16 cellular contexts compared by ENCODE assay signal in the genomic region with DNA sequence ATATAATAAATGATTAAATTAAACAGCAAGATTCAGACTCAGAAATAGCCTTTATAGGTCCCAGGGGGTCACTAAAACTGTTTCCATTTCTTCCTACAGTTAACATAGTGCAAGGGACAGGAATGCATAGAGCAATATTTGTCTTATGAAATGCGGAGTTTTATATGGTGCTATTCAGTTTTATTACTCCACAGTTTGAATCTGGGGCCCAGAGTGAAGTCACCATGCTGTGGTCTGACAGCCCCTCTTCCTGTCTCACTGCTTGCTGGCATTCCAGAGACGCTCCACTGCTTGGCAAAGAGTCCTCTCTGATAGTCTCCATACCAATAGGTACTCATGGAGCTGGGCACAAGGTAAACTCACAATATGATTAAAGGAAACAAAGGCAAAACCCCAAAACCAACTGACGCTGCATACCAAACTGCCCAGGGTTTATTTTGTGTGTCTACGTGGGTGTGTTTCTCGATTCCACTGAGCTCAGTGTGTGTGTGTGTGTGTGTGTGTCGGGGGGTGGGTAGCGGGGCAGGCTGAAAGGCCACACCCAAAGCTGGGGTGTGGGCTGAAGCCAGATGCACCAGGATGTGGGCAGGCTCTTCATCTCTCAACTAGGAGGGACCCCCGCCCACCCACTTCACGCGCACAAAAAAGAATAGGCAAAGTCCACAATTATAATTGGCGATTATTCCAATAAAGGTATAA.
"Had no signal": no experiment of that assay in that cellular context is flagged by ENCODE, and none has a peak within 500 bp of the region (broad histone marks: within the 10 kb centered on the region; RNA-seq: fewer than 3 reads in every experiment).

No MANE protein-coding gene starts in this region.

- H3K4me2 ChIP-seq: neural progenitor cell had no signal

- H3K9me3 ChIP-seq: gastroesophageal sphincter, pancreas, sigmoid colon, uterus had no signal

- DNase-seq: activated CD4-positive, alpha-beta memory T cell treated with anti-CD3 and anti-CD28 coated beads for 36 hours; activated CD4-positive, alpha-beta T cell treated with anti-CD3 and anti-CD28 coated beads for 1 hour; activated CD8-positive, alpha-beta memory T cell treated with anti-CD3 and anti-CD28 coated beads, Interleukin-2, amount 10 ng/mL, durations not matched to agents 7 days and 5 days; activated naive CD4-positive, alpha-beta T cell treated with anti-CD3 and anti-CD28 coated beads for 36 hours; activated naive CD8-positive, alpha-beta T cell treated with anti-CD3 and anti-CD28 coated beads, Interleukin-2, amount 50 U/mL, for 24 hours; activated T-cell treated with anti-CD3 and anti-CD28 coated beads, Interleukin-2, amount 50 U/mL, for 1 hour; aorta; cerebellar nuclear complex; erythroblast; islet precursor cell; pancreas; sigmoid colon; stimulated activated CD4-positive, alpha-beta T cell treated with anti-CD3 and anti-CD28 coated beads, Interleukin-2, amount 100 ng/mL, for 48 hours; uterus had no signal

- H3K36me3 ChIP-seq: gastroesophageal sphincter, neural progenitor cell, pancreas, sigmoid colon, uterus had no signal

- H3K9ac ChIP-seq: neural progenitor cell had no signal

- H3K27ac ChIP-seq: gastroesophageal sphincter, neural progenitor cell, pancreas, sigmoid colon, uterus had no signal

- H3K4me1 ChIP-seq: pancreas, sigmoid colon, uterus had no signal

- H2AFZ ChIP-seq: neural progenitor cell had no signal

- H3K4me3 ChIP-seq: gastroesophageal sphincter, neural progenitor cell, pancreas, sigmoid colon, uterus had no signal

- H3K27me3 ChIP-seq: neural progenitor cell, pancreas, sigmoid colon, uterus had no signal
